Comparison of ENCODE assay signal across 12 cellular contexts in the genomic region with DNA sequence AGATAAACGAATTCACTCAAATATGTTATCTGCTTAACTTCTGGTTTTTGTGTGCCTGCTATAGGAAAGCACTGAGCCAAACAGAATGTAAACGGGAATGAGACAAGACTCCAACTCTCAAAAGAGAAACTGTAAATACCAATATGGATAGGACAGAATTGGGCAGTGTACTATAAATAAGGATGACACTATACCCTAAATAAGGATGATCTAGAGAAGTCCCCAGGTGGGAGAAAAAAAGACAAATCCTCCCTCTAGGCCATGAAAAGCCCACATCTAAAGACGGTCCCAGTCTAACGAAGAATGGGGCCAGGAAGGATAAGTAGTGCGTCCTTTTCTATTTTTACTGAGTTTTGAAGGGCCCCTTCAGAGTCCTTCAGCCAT. TPM values are rescaled to one million over a fixed set of nuclear protein-coding genes. Genes with fewer than 3 reads are reported as not detected.
A peak's percentile ranks its signal among the peaks of the same experiment; 100 is the strongest.
DNase-seq lines count a peak whose midpoint lies in the region; ATAC-seq and TF ChIP-seq lines count a peak whose summit lies in the region.
"Had no signal": no experiment of that assay in that cellular context is flagged by ENCODE, and none has a peak within 500 bp of the region (broad histone marks: within the 10 kb centered on the region; RNA-seq: fewer than 3 reads in every experiment).

No MANE protein-coding gene starts in this region.

- DNase-seq in heart right ventricle (no peak), Right ventricle myocardium superior (no peak), memory B cell (ENCODE audit: low spot score in 2 of 2) (no peak), upper lobe of left lung (no peak), NCI-H2227 (lab: John Stamatoyannopoulos, UW; ENCODE audit: unreplicated experiment) (no peak), mesendoderm (no peak), HAP-1 (ENCODE audit: low spot score in 2 of 2) (no peak)
- no peak for DNase-seq in activated CD4-positive, alpha-beta memory T cell treated with anti-CD3 and anti-CD28 coated beads, Interleukin-2, amount 10 ng/mL, durations not matched to agents 7 days and 5 days
- DNase-seq: DMS 273 treated with DMSO at 0.1 percent for 48 hours, kidney glomerular epithelial cell, NCI-H1436 treated with DMSO at 0.1 percent for 48 hours had no signal

- H3K4ac ChIP-seq in mesendoderm (ENCODE audit: low read depth, low read length): no peak overlapping the region

- no peak overlapping the region for H3K4me2 ChIP-seq in mesendoderm (ENCODE audit: low read length)

- H3K56ac ChIP-seq in mesendoderm (ENCODE audit: low read length): no peak overlapping the region

- ATAC-seq in heart right ventricle (no peak), Right ventricle myocardium superior (ENCODE audit: poor library complexity) (no peak), memory B cell (ENCODE audit: low read depth) (no peak), upper lobe of left lung (ENCODE audit: low FRiP score in 2 of 2) (no peak)

- H3K27me3 ChIP-seq in heart right ventricle (no peaks in the 10 kb centered on the region), upper lobe of left lung (no peaks in the 10 kb centered on the region), mesendoderm (ENCODE audit: insufficient read depth, low read length, poor library complexity) (no peaks in the 10 kb centered on the region), HAP-1 (ENCODE audit: low read depth) (no peaks in the 10 kb centered on the region)

- H3K36me3 ChIP-seq in heart right ventricle: peaks cover 0 to 14% (median 0%) of the 10 kb centered on the region in 9 donors
- no peaks in the 10 kb centered on the region for H3K36me3 ChIP-seq in upper lobe of left lung
- H3K36me3 ChIP-seq in mesendoderm (ENCODE audit: control insufficient read depth, insufficient read depth, low read length): peaks cover 5% of the 10 kb centered on the region
- H3K36me3 ChIP-seq in HAP-1 (replicated peaks): peaks cover 10% of the 10 kb centered on the region

- no peak overlapping the region for H3K23ac ChIP-seq in mesendoderm (ENCODE audit: low read length)

- peak overlapping the region in 9 of 10 donors; percentile 96 to 100 (median 99) for H3K27ac ChIP-seq in heart right ventricle
- peak overlapping the region in 3 of 4 donors; percentile 9 to 99 (median 97) for H3K27ac ChIP-seq in upper lobe of left lung
- no peak overlapping the region for H3K27ac ChIP-seq in mesendoderm (ENCODE audit: low read depth, low read length)

- H3K27ac Mint-ChIP-seq in activated CD4-positive, alpha-beta memory T cell treated with anti-CD3 and anti-CD28 coated beads, Interleukin-2, amount 10 ng/mL, durations not matched to agents 7 days and 5 days: peak overlapping the region; percentile 24
- peak overlapping the region; percentile 28 for H3K27ac Mint-ChIP-seq in memory B cell

- peak overlapping the region; percentile 98 for H3K4me3 Mint-ChIP-seq in activated CD4-positive, alpha-beta memory T cell treated with anti-CD3 and anti-CD28 coated beads, Interleukin-2, amount 10 ng/mL, durations not matched to agents 7 days and 5 days
- H3K4me3 Mint-ChIP-seq in memory B cell: peak overlapping the region; percentile 98

- H3K9me3 ChIP-seq in heart right ventricle: no peaks in the 10 kb centered on the region
- H3K9me3 ChIP-seq in upper lobe of left lung: no peaks in the 10 kb centered on the region
- no peaks in the 10 kb centered on the region for H3K9me3 ChIP-seq in HAP-1

- no peaks in the 10 kb centered on the region for H3K9me3 Mint-ChIP-seq in activated CD4-positive, alpha-beta memory T cell treated with anti-CD3 and anti-CD28 coated beads, Interleukin-2, amount 10 ng/mL, durations not matched to agents 7 days and 5 days
- H3K9me3 Mint-ChIP-seq in memory B cell: no peaks in the 10 kb centered on the region

- CTCF ChIA-PET in activated CD4-positive, alpha-beta memory T cell treated with anti-CD3 and anti-CD28 coated beads, Interleukin-2, amount 10 ng/mL, durations not matched to agents 7 days and 5 days (lab: Charles Lee): interaction anchor here (1.3 kb wide), 2 partner anchors 10 to 44 kb away, joined by 4 to 5 read pairs; a partner anchor contains a TSS

- H4K8ac ChIP-seq in mesendoderm (ENCODE audit: low read depth, low read length): no peak overlapping the region

- H3K18ac ChIP-seq in mesendoderm (ENCODE audit: low read length): no peak overlapping the region

- in situ Hi-C loops in HAP-1 (cut with MboI; ENCODE audit: low sequenced_read_pairs): no loop called here

- H3K4me1 Mint-ChIP-seq in activated CD4-positive, alpha-beta memory T cell treated with anti-CD3 and anti-CD28 coated beads, Interleukin-2, amount 10 ng/mL, durations not matched to agents 7 days and 5 days: peaks cover 31% of the 10 kb centered on the region
- H3K4me1 Mint-ChIP-seq in memory B cell: peaks cover 5% of the 10 kb centered on the region

- no peak for TF ChIP-seq EP300 in upper lobe of left lung (IDR thresholded peaks at IDR 0.05)

- 77 to 86% methylated on average over 5 of the region's 5 CpGs for WGBS in heart right ventricle, 2 donors
- 63 to 71% methylated on average over 5 of the region's 5 CpGs for WGBS in upper lobe of left lung, 2 donors
- WGBS in mesendoderm (ENCODE audit: extremely low coverage, insufficient coverage, low lambda C conversion rate): no CpG with 5 or more reads among the region's 5 CpGs

- H2AK5ac ChIP-seq in mesendoderm (ENCODE audit: low read length): no peak overlapping the region

- H3K36me3 Mint-ChIP-seq in activated CD4-positive, alpha-beta memory T cell treated with anti-CD3 and anti-CD28 coated beads, Interleukin-2, amount 10 ng/mL, durations not matched to agents 7 days and 5 days (ENCODE audit: low read depth): peaks cover 28% of the 10 kb centered on the region
- H3K36me3 Mint-ChIP-seq in memory B cell: peaks cover 3% of the 10 kb centered on the region

- H4K5ac ChIP-seq in mesendoderm (ENCODE audit: low read length): no peak overlapping the region

- H3K27me3 Mint-ChIP-seq in activated CD4-positive, alpha-beta memory T cell treated with anti-CD3 and anti-CD28 coated beads, Interleukin-2, amount 10 ng/mL, durations not matched to agents 7 days and 5 days: no peaks in the 10 kb centered on the region
- H3K27me3 Mint-ChIP-seq in memory B cell: no peaks in the 10 kb centered on the region

- intact Hi-C loops in heart right ventricle (cut with DNase I): no loop called here
- intact Hi-C loops in Right ventricle myocardium superior (cut with DNase I): no loop called here

- H2BK15ac ChIP-seq in mesendoderm (replicated peaks; ENCODE audit: low read depth): no peak overlapping the region

- H3K79me2 ChIP-seq in mesendoderm (ENCODE audit: control insufficient read depth, insufficient read depth, low read length): peaks cover 24% of the 10 kb centered on the region

- no peak overlapping the region for H3K9ac ChIP-seq in mesendoderm (ENCODE audit: low read length)

- no peak overlapping the region for H2BK5ac ChIP-seq in mesendoderm (ENCODE audit: low read length)

- TF ChIP-seq CTCF in heart right ventricle (IDR thresholded peaks at IDR 0.05) (no peak), upper lobe of left lung (IDR thresholded peaks at IDR 0.05) (no peak)

- no peak for TF ChIP-seq POLR2A in upper lobe of left lung (IDR thresholded peaks at IDR 0.05)

- H3K4me1 ChIP-seq in heart right ventricle (peaks cover 4 to 29% (median 20%) of the 10 kb centered on the region in 9 donors), upper lobe of left lung (peaks cover 9 to 25% (median 15%) of the 10 kb centered on the region in 4 donors), mesendoderm (ENCODE audit: control insufficient read depth, low read depth, low read length) (peaks cover 3% of the 10 kb centered on the region), HAP-1 (peaks cover 13% of the 10 kb centered on the region)

- peaks cover 8% of the 10 kb centered on the region for H3K79me1 ChIP-seq in mesendoderm (ENCODE audit: low read length)

- H2BK120ac ChIP-seq in mesendoderm (ENCODE audit: low read depth, low read length): no peak overlapping the region

- POLR2A ChIA-PET in activated CD4-positive, alpha-beta memory T cell treated with anti-CD3 and anti-CD28 coated beads, Interleukin-2, amount 10 ng/mL, durations not matched to agents 7 days and 5 days (lab: Charles Lee): interaction anchor here (1.1 to 5.2 kb wide), 3 partner anchors 9 to 11 kb away, joined by 6 to 129 read pairs (median 15); a partner anchor contains a TSS

- H3K4me3 ChIP-seq in heart right ventricle (no peak overlapping the region), upper lobe of left lung (no peak overlapping the region), mesendoderm (ENCODE audit: low read length) (no peak overlapping the region), HAP-1 (no peak overlapping the region)

RNA-seq across cellular contexts. Expression of a gene that starts 1.5 kb away (rescaled TPM):
- 10 to 100 TPM in 9 of 10 donors, 1 to 10 TPM in 1; 9.1 to 14.4 (median 10.6) TPM for total RNA-seq in heart right ventricle
- 10 to 100 TPM in 1 of 2 donors, 1 to 10 TPM in 1; 3.4 to 11.4 TPM for polyA plus RNA-seq in heart right ventricle
- 9.5 TPM for total RNA-seq in Right ventricle myocardium superior
- total RNA-seq in activated CD4-positive, alpha-beta memory T cell treated with anti-CD3 and anti-CD28 coated beads, Interleukin-2, amount 10 ng/mL, durations not matched to agents 7 days and 5 days: 10 to 100 TPM; 24.5 to 25.9 TPM
- 10 to 100 TPM in 4 of 6 donors, 1 to 10 TPM in 2; 6.8 to 32.5 (median 13.0) TPM for total RNA-seq in upper lobe of left lung
- 2.1 TPM for polyA plus RNA-seq in mesendoderm (2013, experiment 1 of 2)
- polyA plus RNA-seq in mesendoderm (2013, experiment 2 of 2): 3.1 TPM

RNA-seq across cellular contexts. Expression of a gene that starts 8.9 kb away (rescaled TPM):
- total RNA-seq in heart right ventricle: 10 to 100 TPM in 7 of 10 donors, 1 to 10 TPM in 3; 1.4 to 57.8 (median 28.1) TPM
- 10 to 100 TPM in 1 of 2 donors, 1 to 10 TPM in 1; 4.9 to 11.3 TPM for polyA plus RNA-seq in heart right ventricle
- total RNA-seq in Right ventricle myocardium superior: 2.9 TPM
- 1 to 10 TPM; 3.2 to 3.4 TPM for total RNA-seq in activated CD4-positive, alpha-beta memory T cell treated with anti-CD3 and anti-CD28 coated beads, Interleukin-2, amount 10 ng/mL, durations not matched to agents 7 days and 5 days
- total RNA-seq in upper lobe of left lung: 1 to 10 TPM in 4 of 6 donors, under 1 TPM in 2; 0.30 to 1.3 (median 1.1) TPM
- polyA plus RNA-seq in mesendoderm (2013, experiment 1 of 2): 47.4 TPM
- 49.3 TPM for polyA plus RNA-seq in mesendoderm (2013, experiment 2 of 2)

RNA-seq across cellular contexts. Expression of a gene that starts 9.7 kb away (rescaled TPM):
- 10 to 100 TPM; 26.1 to 45.6 (median 30.5) TPM for total RNA-seq in heart right ventricle
- 10 to 100 TPM; 28.6 to 34.1 TPM for polyA plus RNA-seq in heart right ventricle
- 24.3 TPM for total RNA-seq in Right ventricle myocardium superior
- 100 to 1,000 TPM; 345 to 347 TPM for total RNA-seq in activated CD4-positive, alpha-beta memory T cell treated with anti-CD3 and anti-CD28 coated beads, Interleukin-2, amount 10 ng/mL, durations not matched to agents 7 days and 5 days
- total RNA-seq in upper lobe of left lung: 100 to 1,000 TPM in 1 of 6 donors, 10 to 100 TPM in 5; 66.9 to 131 (median 90.5) TPM
- 61.2 TPM for polyA plus RNA-seq in mesendoderm (2013, experiment 1 of 2)
- polyA plus RNA-seq in mesendoderm (2013, experiment 2 of 2): 61.4 TPM

RNA-seq across cellular contexts. Expression of a gene that starts 21.5 kb away (rescaled TPM):
- 10 to 100 TPM in 3 of 10 donors, 1 to 10 TPM in 7; 5.4 to 12.6 (median 8.0) TPM for total RNA-seq in heart right ventricle
- polyA plus RNA-seq in heart right ventricle: 1 to 10 TPM; 5.2 to 5.8 TPM
- 7.3 TPM for total RNA-seq in Right ventricle myocardium superior
- total RNA-seq in activated CD4-positive, alpha-beta memory T cell treated with anti-CD3 and anti-CD28 coated beads, Interleukin-2, amount 10 ng/mL, durations not matched to agents 7 days and 5 days: 1 to 10 TPM; 1.2 to 1.7 TPM
- 1 to 10 TPM; 2.6 to 9.4 (median 3.8) TPM for total RNA-seq in upper lobe of left lung
- polyA plus RNA-seq in mesendoderm (2013, experiment 1 of 2): 1.7 TPM
- 1.7 TPM for polyA plus RNA-seq in mesendoderm (2013, experiment 2 of 2)

RNA-seq across cellular contexts. Expression of a gene that starts 32.7 kb away (rescaled TPM):
- total RNA-seq in heart right ventricle (under 1 TPM; 0.21 to 0.78 (median 0.32) TPM), Right ventricle myocardium superior (0.43 TPM), upper lobe of left lung (100 to 1,000 TPM in 1 of 6 donors, 10 to 100 TPM in 2, 1 to 10 TPM in 3; 2.3 to 213 (median 11.7) TPM)
- polyA plus RNA-seq in heart right ventricle: 1 to 10 TPM in 1 of 2 donors, under 1 TPM in 1; 0.06 to 1.8 TPM
- total RNA-seq in activated CD4-positive, alpha-beta memory T cell treated with anti-CD3 and anti-CD28 coated beads, Interleukin-2, amount 10 ng/mL, durations not matched to agents 7 days and 5 days: 1 to 10 TPM in 1 of 2 experiments, under 1 TPM in 1; 0.98 to 1.2 TPM
- 2.2 TPM for polyA plus RNA-seq in mesendoderm (2013, experiment 1 of 2)
- 2.0 TPM for polyA plus RNA-seq in mesendoderm (2013, experiment 2 of 2)
- total RNA-seq: epithelial cell of proximal tubule had no signal
